33 cellular contexts compared by ENCODE assay signal in the genomic region with DNA sequence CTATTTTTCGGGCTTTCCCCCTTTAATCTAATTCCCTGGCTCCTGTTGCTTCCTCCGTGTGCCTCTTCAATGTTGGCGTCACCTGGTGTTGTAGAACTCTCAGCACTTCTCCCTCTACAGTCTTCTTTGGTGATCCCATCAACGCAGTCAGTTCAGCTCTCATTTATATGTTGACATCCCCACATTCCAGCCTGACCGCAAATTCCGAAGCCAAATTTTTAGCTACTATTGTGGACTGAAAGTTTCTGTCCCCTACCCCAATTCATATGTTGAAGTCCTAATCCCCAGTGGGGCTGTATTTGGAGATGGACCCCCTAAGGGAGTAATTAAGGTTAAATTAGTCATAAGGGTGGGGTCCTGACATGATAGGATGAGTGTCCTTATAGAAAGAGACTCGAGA.
"Had no signal": no experiment of that assay in that cellular context is flagged by ENCODE, and none has a peak within 500 bp of the region (broad histone marks: within the 10 kb centered on the region; RNA-seq: fewer than 3 reads in every experiment).

No MANE protein-coding gene starts in this region.

- H3K36me3 Mint-ChIP-seq: activated naive CD8-positive, alpha-beta T cell treated with anti-CD3 and anti-CD28 coated beads for 36 hours had no signal

- H3K4me1 Mint-ChIP-seq: activated CD4-positive, alpha-beta memory T cell treated with anti-CD3 and anti-CD28 coated beads, Interleukin-2, amount 10 ng/mL, durations not matched to agents 7 days and 5 days; activated CD4-positive, alpha-beta T cell treated with anti-CD3 and anti-CD28 coated beads for 36 hours; activated CD4-positive, alpha-beta T cell treated with anti-CD3 and anti-CD28 coated beads, Interleukin-2, amount 10 ng/mL, durations not matched to agents 24 days and 14 days; activated naive CD8-positive, alpha-beta T cell treated with anti-CD3 and anti-CD28 coated beads for 36 hours; activated naive CD8-positive, alpha-beta T cell treated with anti-CD3 and anti-CD28 coated beads, Interleukin-2, amount 50 U/mL, for 24 hours; activated T-helper 17 cell treated with anti-CD3 and anti-CD28 coated beads, Interleukin-2, amount 50 U/mL, for 72 hours; T-helper 17 cell had no signal

- H3K9me3 ChIP-seq: adrenal gland, body of pancreas, esophagus squamous epithelium, gastroesophageal sphincter, heart right ventricle had no signal

- H3K36me3 ChIP-seq: adrenal gland, esophagus squamous epithelium, gastroesophageal sphincter, heart right ventricle, WERI-Rb-1 had no signal

- H3K27me3 Mint-ChIP-seq: activated CD4-positive, alpha-beta memory T cell treated with anti-CD3 and anti-CD28 coated beads, Interleukin-2, amount 10 ng/mL, durations not matched to agents 7 days and 5 days; activated CD4-positive, alpha-beta T cell treated with anti-CD3 and anti-CD28 coated beads, Interleukin-2, amount 10 ng/mL, durations not matched to agents 24 days and 14 days had no signal

- H3K4me3 Mint-ChIP-seq: activated CD4-positive, alpha-beta memory T cell treated with anti-CD3 and anti-CD28 coated beads, Interleukin-2, amount 10 ng/mL, durations not matched to agents 7 days and 5 days; activated CD4-positive, alpha-beta T cell treated with anti-CD3 and anti-CD28 coated beads for 36 hours; activated CD4-positive, alpha-beta T cell treated with anti-CD3 and anti-CD28 coated beads, Interleukin-2, amount 10 ng/mL, durations not matched to agents 24 days and 14 days; activated naive CD8-positive, alpha-beta T cell treated with anti-CD3 and anti-CD28 coated beads for 36 hours; activated naive CD8-positive, alpha-beta T cell treated with anti-CD3 and anti-CD28 coated beads, Interleukin-2, amount 50 U/mL, for 24 hours; activated T-cell treated with anti-CD3 and anti-CD28 coated beads, Interleukin-2, amount 50 U/mL, for 4 hours; activated T-helper 17 cell treated with anti-CD3 and anti-CD28 coated beads, Interleukin-2, amount 50 U/mL, for 72 hours; effector memory CD8-positive, alpha-beta T cell; T-helper 17 cell; T-helper 2 cell treated with Interferon-gamma antibody and Interleukin-4, amounts not matched to agents 5 μg/mL and 100 μg/mL, for 36 hours had no signal

- H3K27ac Mint-ChIP-seq: activated CD4-positive, alpha-beta memory T cell treated with anti-CD3 and anti-CD28 coated beads, Interleukin-2, amount 10 ng/mL, durations not matched to agents 7 days and 5 days; activated CD4-positive, alpha-beta T cell treated with anti-CD3 and anti-CD28 coated beads for 36 hours; activated CD4-positive, alpha-beta T cell treated with anti-CD3 and anti-CD28 coated beads, Interleukin-2, amount 10 ng/mL, durations not matched to agents 24 days and 14 days; activated naive CD8-positive, alpha-beta T cell treated with anti-CD3 and anti-CD28 coated beads for 36 hours; activated naive CD8-positive, alpha-beta T cell treated with anti-CD3 and anti-CD28 coated beads, Interleukin-2, amount 50 U/mL, for 24 hours; activated T-helper 17 cell treated with anti-CD3 and anti-CD28 coated beads, Interleukin-2, amount 50 U/mL, for 72 hours; effector memory CD8-positive, alpha-beta T cell; T-helper 17 cell; T-helper 2 cell treated with Interferon-gamma antibody and Interleukin-4, amounts not matched to agents 5 μg/mL and 100 μg/mL, for 36 hours had no signal

- H3K9me3 Mint-ChIP-seq: activated CD4-positive, alpha-beta memory T cell treated with anti-CD3 and anti-CD28 coated beads, Interleukin-2, amount 10 ng/mL, durations not matched to agents 7 days and 5 days; activated CD4-positive, alpha-beta T cell treated with anti-CD3 and anti-CD28 coated beads, Interleukin-2, amount 10 ng/mL, durations not matched to agents 24 days and 14 days; activated naive CD8-positive, alpha-beta T cell treated with anti-CD3 and anti-CD28 coated beads for 36 hours; activated naive CD8-positive, alpha-beta T cell treated with anti-CD3 and anti-CD28 coated beads, Interleukin-2, amount 50 U/mL, for 24 hours; activated T-cell treated with anti-CD3 and anti-CD28 coated beads, Interleukin-2, amount 50 U/mL, for 4 hours; activated T-helper 17 cell treated with anti-CD3 and anti-CD28 coated beads, Interleukin-2, amount 50 U/mL, for 72 hours; effector memory CD8-positive, alpha-beta T cell; T-helper 2 cell treated with Interferon-gamma antibody and Interleukin-4, amounts not matched to agents 5 μg/mL and 100 μg/mL, for 36 hours had no signal

- ATAC-seq: activated CD4-positive, alpha-beta T cell treated with anti-CD3 and anti-CD28 coated beads for 36 hours; activated naive CD8-positive, alpha-beta T cell treated with anti-CD3 and anti-CD28 coated beads, Interleukin-2, amount 50 U/mL, for 24 hours; activated T-cell treated with anti-CD3 and anti-CD28 coated beads, Interleukin-2, amount 50 U/mL, for 4 hours; activated T-helper 17 cell treated with anti-CD3 and anti-CD28 coated beads, Interleukin-2, amount 50 U/mL, for 72 hours; body of pancreas; effector memory CD8-positive, alpha-beta T cell; gastroesophageal sphincter; heart right ventricle; T-helper 17 cell had no signal

- DNase-seq: activated CD4-positive, alpha-beta memory T cell treated with anti-CD3 and anti-CD28 coated beads, Interleukin-2, amount 10 ng/mL, durations not matched to agents 7 days and 5 days; activated CD4-positive, alpha-beta T cell treated with anti-CD3 and anti-CD28 coated beads for 36 hours; activated CD4-positive, alpha-beta T cell treated with anti-CD3 and anti-CD28 coated beads, Interleukin-2, amount 10 ng/mL, durations not matched to agents 24 days and 14 days; activated CD4-positive, alpha-beta T cell treated with anti-CD3 and anti-CD28 coated beads, Interleukin-2, amount 50 U/mL, for 4 hours; activated CD4-positive, CD25-positive, alpha-beta regulatory T cell; activated CD4-positive, CD25-positive, alpha-beta regulatory T cell treated with anti-CD3 and anti-CD28 coated beads, Interleukin-2, amount 50 U/mL, for 72 hours; activated effector memory CD4-positive, alpha-beta T cell treated with Interleukin-2 at 50 U/mL for 16 hours; activated gamma-delta T cell treated with Interleukin-2 at 50 U/mL for 16 hours; activated naive CD4-positive, alpha-beta T cell treated with anti-CD3 and anti-CD28 coated beads, Interleukin-2, amount 50 U/mL, for 16 hours; activated naive CD4-positive, alpha-beta T cell treated with Interleukin-2 at 50 U/mL for 16 hours; activated naive CD8-positive, alpha-beta T cell treated with anti-CD3 and anti-CD28 coated beads for 36 hours; activated naive CD8-positive, alpha-beta T cell treated with anti-CD3 and anti-CD28 coated beads, Interleukin-2, amount 50 U/mL, for 24 hours; activated T-cell treated with anti-CD3 and anti-CD28 coated beads, Interleukin-2, amount 50 U/mL, for 4 hours; adrenal gland; amygdala; aorta; body of pancreas; caudate nucleus; cortex of kidney; dermis blood vessel endothelial cell; effector CD4-positive, alpha-beta T cell; effector memory CD8-positive, alpha-beta T cell; esophagus squamous epithelium; foreskin melanocyte; heart right ventricle; T-helper 1 cell; T-helper 17 cell; T1000; WERI-Rb-1 had no signal

- H3K27ac ChIP-seq: adrenal gland, body of pancreas, epithelial cell of prostate, esophagus squamous epithelium, gastroesophageal sphincter, heart right ventricle, WERI-Rb-1 had no signal

- H3K4me1 ChIP-seq: adrenal gland, body of pancreas, esophagus squamous epithelium had no signal

- H3K27me3 ChIP-seq: adrenal gland, body of pancreas, esophagus squamous epithelium, gastroesophageal sphincter, heart right ventricle had no signal

- H3K4me3 ChIP-seq: adrenal gland, body of pancreas, esophagus squamous epithelium, gastroesophageal sphincter, heart right ventricle had no signal
